ENCODE assay signal across 14 cellular contexts in genomic region chr21:26067836-26068401, GRCh38.
DNase-seq lines count a peak whose midpoint lies in the region; ATAC-seq lines count a peak whose summit lies in the region.
"Had no signal": no experiment of that assay in that cellular context is flagged by ENCODE, and none has a peak within 500 bp of the region (broad histone marks: within the 10 kb centered on the region; RNA-seq: fewer than 3 reads in every experiment).

No MANE protein-coding gene starts in this region.

- no peak overlapping the region for H3K27ac Mint-ChIP-seq in T-helper 2 cell treated with Interferon-gamma antibody and Interleukin-4, amounts not matched to agents 5 μg/mL and 100 μg/mL, for 36 hours

- no peak overlapping the region for H2BK120ac ChIP-seq in mesenchymal stem cell (ENCODE audit: low read depth, low read length)

- H3K9ac ChIP-seq in mesenchymal stem cell (ENCODE audit: low read length): no peak overlapping the region

- H3K27ac ChIP-seq in mesenchymal stem cell (ENCODE audit: low read length, poor library complexity, severe bottlenecking): no peak overlapping the region
- H3K27ac ChIP-seq: lower lobe of right lung, skin epidermis, stomach had no signal

- H2BK15ac ChIP-seq in mesenchymal stem cell (ENCODE audit: low read depth, poor library complexity, severe bottlenecking): no peak overlapping the region

- no peak overlapping the region for H3K4me3 ChIP-seq in mesenchymal stem cell (ENCODE audit: insufficient read depth in 1 of 2, low read depth in 1 of 2, low read length in 2 of 2)
- H3K4me3 ChIP-seq: lower lobe of right lung, skin epidermis, stomach had no signal

- no peak overlapping the region for H2BK12ac ChIP-seq in mesenchymal stem cell (ENCODE audit: low read length in 2 of 2)

- no peaks in the 10 kb centered on the region for H3K36me3 ChIP-seq in mesenchymal stem cell (ENCODE audit: control insufficient read depth in 1 of 2, insufficient read depth in 2 of 2, low read depth in 1 of 2, low read length in 2 of 2)
- H3K36me3 ChIP-seq: lower lobe of right lung, stomach had no signal

- H4K8ac ChIP-seq in mesenchymal stem cell (ENCODE audit: low read length): no peak overlapping the region

- no peaks in the 10 kb centered on the region for H3K9me3 Mint-ChIP-seq in T-helper 2 cell treated with Interferon-gamma antibody and Interleukin-4, amounts not matched to agents 5 μg/mL and 100 μg/mL, for 36 hours

- H3K4me2 ChIP-seq in mesenchymal stem cell (ENCODE audit: low read length, poor library complexity, severe bottlenecking): no peak overlapping the region

- H3K23ac ChIP-seq in mesenchymal stem cell (ENCODE audit: low read length in 2 of 2): no peak overlapping the region

- in situ Hi-C loops in Caki2 (cut with HindIII; ENCODE audit: low pct_unique_long_range_greater_than_20kb, low sequenced_read_pairs): no loop called here

- no peak overlapping the region for H4K91ac ChIP-seq in mesenchymal stem cell (ENCODE audit: low read length)

- ATAC-seq in GM19463 (IDR thresholded peaks at IDR 0.05; ENCODE audit: unreplicated experiment) (no peak), HG03139 (IDR thresholded peaks at IDR 0.05; ENCODE audit: unreplicated experiment) (no peak)
- ATAC-seq: lower lobe of right lung had no signal

- no peaks in the 10 kb centered on the region for H3K27me3 ChIP-seq in mesenchymal stem cell (ENCODE audit: control insufficient read depth in 1 of 2, insufficient read depth in 1 of 2, low read length in 2 of 2)
- H3K27me3 ChIP-seq: stomach had no signal

- no peaks in the 10 kb centered on the region for H3K36me3 Mint-ChIP-seq in T-helper 2 cell treated with Interferon-gamma antibody and Interleukin-4, amounts not matched to agents 5 μg/mL and 100 μg/mL, for 36 hours (ENCODE audit: low read depth)

- 61% methylated on average over 8 of the region's 8 CpGs for WGBS in mesenchymal stem cell

- peak overlapping the region; percentile 23 for H3K4me3 Mint-ChIP-seq in T-helper 2 cell treated with Interferon-gamma antibody and Interleukin-4, amounts not matched to agents 5 μg/mL and 100 μg/mL, for 36 hours

- no peak overlapping the region for H3K4ac ChIP-seq in mesenchymal stem cell (ENCODE audit: low read depth in 1 of 2, low read length in 2 of 2)

- H3K4me1 ChIP-seq in mesenchymal stem cell (ENCODE audit: control insufficient read depth, insufficient read depth, low read depth, low read length): peaks cover 2% of the 10 kb centered on the region

- H3K4me1 Mint-ChIP-seq in T-helper 2 cell treated with Interferon-gamma antibody and Interleukin-4, amounts not matched to agents 5 μg/mL and 100 μg/mL, for 36 hours (ENCODE audit: low read depth): peaks cover 38% of the 10 kb centered on the region

- H3K79me1 ChIP-seq in mesenchymal stem cell (replicated peaks; ENCODE audit: low read length, poor library complexity, severe bottlenecking): peaks cover 15% of the 10 kb centered on the region

- H2BK5ac ChIP-seq in mesenchymal stem cell (ENCODE audit: low read depth, low read length, poor library complexity, severe bottlenecking): no peak overlapping the region

- H2AK5ac ChIP-seq in mesenchymal stem cell (ENCODE audit: low read length, severe bottlenecking): no peak overlapping the region

- H3K27me3 Mint-ChIP-seq in T-helper 2 cell treated with Interferon-gamma antibody and Interleukin-4, amounts not matched to agents 5 μg/mL and 100 μg/mL, for 36 hours (ENCODE audit: low read depth): no peaks in the 10 kb centered on the region

- H3K9me3 ChIP-seq in mesenchymal stem cell (ENCODE audit: control insufficient read depth, low read length): no peaks in the 10 kb centered on the region
- H3K9me3 ChIP-seq: lower lobe of right lung, stomach had no signal

- H3K14ac ChIP-seq in mesenchymal stem cell (ENCODE audit: low read length in 2 of 2): no peak overlapping the region

- H3K18ac ChIP-seq in mesenchymal stem cell (ENCODE audit: low read depth in 1 of 2, low read length in 2 of 2): no peak overlapping the region

- DNase-seq in NCI-H446 treated with DMSO at 0.1 percent for 48 hours (lab: John Stamatoyannopoulos, UW): peak; percentile 25
- DNase-seq in NCI-H446 (lab: John Stamatoyannopoulos, UW): no peak
- DNase-seq in Caki2 (ENCODE audit: low read depth): peak; percentile 14
- DNase-seq in T-helper 2 cell treated with Interferon-gamma antibody and Interleukin-4, amounts not matched to agents 5 μg/mL and 100 μg/mL, for 36 hours (ENCODE audit: low spot score): no peak
- peak; percentile 45 for DNase-seq in mesenchymal stem cell
- DNase-seq in NCI-H1436 (lab: John Stamatoyannopoulos, UW): no peak
- DNase-seq: ACHN; activated CD4-positive, alpha-beta T cell treated with anti-CD3 and anti-CD28 coated beads for 1 hour; H7; lower lobe of right lung; stomach had no signal

- H2AFZ ChIP-seq in mesenchymal stem cell (ENCODE audit: low read depth, low read length): no peak overlapping the region

Comparison
In these comparisons a context has a peak if more than half of its experiments do, and no peak if none do; other contexts are left out.
1. DNase-seq: peak in NCI-H446 treated with DMSO at 0.1 percent for 48 hours (single experiment), Caki2 (single experiment) and mesenchymal stem cell (single experiment); none in NCI-H446 (0 of 2), T-helper 2 cell treated with Interferon-gamma antibody and Interleukin-4, amounts not matched to agents 5 μg/mL and 100 μg/mL, for 36 hours (single experiment) and NCI-H1436 (single experiment).